In the genomic region with DNA sequence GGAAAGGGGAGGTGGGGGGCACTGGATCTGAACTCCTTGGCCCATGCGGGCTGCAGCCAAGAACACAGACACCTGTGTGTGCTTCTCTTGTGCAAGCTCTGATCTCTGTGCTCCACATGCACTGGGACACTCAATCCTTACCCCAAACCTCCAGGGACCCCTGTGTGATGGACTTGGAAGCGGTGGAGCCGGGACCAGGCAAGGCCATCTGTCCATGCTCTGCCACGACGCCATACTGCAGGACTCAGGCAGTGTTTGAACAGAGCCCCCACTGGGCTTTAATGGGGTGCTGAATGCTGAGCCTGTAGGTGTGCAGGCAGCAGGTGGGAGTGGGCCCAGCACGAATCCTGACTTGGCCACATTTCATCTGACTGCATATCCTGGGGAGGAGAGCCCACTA, we compare ENCODE assay signal across 17 cellular contexts. TPM values are rescaled to one million over a fixed set of nuclear protein-coding genes. Genes with fewer than 3 reads are reported as not detected.
A peak's percentile ranks its signal among the peaks of the same experiment; 100 is the strongest.
DNase-seq lines count a peak whose midpoint lies in the region; ATAC-seq and TF ChIP-seq lines count a peak whose summit lies in the region.
"Had no signal": no experiment of that assay in that cellular context is flagged by ENCODE, and none has a peak within 500 bp of the region (broad histone marks: within the 10 kb centered on the region; RNA-seq: fewer than 3 reads in every experiment).

No MANE protein-coding gene starts in this region.

- H3K27me3 ChIP-seq in Loucy (ENCODE audit: insufficient read depth, low read length, poor library complexity, severe bottlenecking) (no peaks in the 10 kb centered on the region), endodermal cell (ENCODE audit: control insufficient read depth, insufficient read depth, low read length, poor library complexity, severe bottlenecking) (no peaks in the 10 kb centered on the region), osteoblast (ENCODE audit: insufficient read depth, low read length) (no peaks in the 10 kb centered on the region), ovary (no peaks in the 10 kb centered on the region)
- H3K27me3 ChIP-seq: BE2C, Peyer's patch had no signal

- peaks cover 20% of the 10 kb centered on the region for H3K4me1 Mint-ChIP-seq in endodermal cell
- H3K4me1 Mint-ChIP-seq: CD4-positive, CD25-positive, alpha-beta regulatory T cell had no signal

- no peak for TF ChIP-seq CTCF in Loucy (conservative IDR thresholded peaks at IDR 0.05; ENCODE audit: low read length)
- no peak for TF ChIP-seq CTCF in endodermal cell (conservative IDR thresholded peaks at IDR 0.05)
- TF ChIP-seq CTCF in osteoblast (IDR thresholded peaks at IDR 0.05; ENCODE audit: extremely low read depth, low read depth, low read length): no peak
- TF ChIP-seq CTCF in ovary (IDR thresholded peaks at IDR 0.05): no peak

- H4K20me1 ChIP-seq in Loucy (ENCODE audit: insufficient read depth, low read length, poor library complexity, severe bottlenecking): no peaks in the 10 kb centered on the region
- peaks cover 7% of the 10 kb centered on the region for H4K20me1 ChIP-seq in osteoblast (ENCODE audit: insufficient read depth, low read length)

- H3K27ac ChIP-seq in endodermal cell (ENCODE audit: low read depth, low read length) (no peak overlapping the region), osteoblast (ENCODE audit: low read depth, low read length) (no peak overlapping the region), ovary (no peak overlapping the region)
- H3K27ac ChIP-seq: Peyer's patch had no signal

- TF ChIP-seq EP300 in ovary (IDR thresholded peaks at IDR 0.05): no peak

- H2AFZ ChIP-seq in Loucy (ENCODE audit: low read length): no peak overlapping the region
- H2AFZ ChIP-seq in osteoblast (ENCODE audit: low read length): no peak overlapping the region

- TF ChIP-seq POLR2A in ovary (IDR thresholded peaks at IDR 0.05): no peak

- H3K79me2 ChIP-seq in Loucy (ENCODE audit: insufficient read depth, low read length) (no peaks in the 10 kb centered on the region), osteoblast (ENCODE audit: insufficient read depth, low read length) (peaks cover 13% of the 10 kb centered on the region)

- H3K4me3 ChIP-seq in Loucy (ENCODE audit: low read length, poor library complexity, severe bottlenecking): no peak overlapping the region
- H3K4me3 ChIP-seq in endodermal cell (ENCODE audit: low read length): no peak overlapping the region
- H3K4me3 ChIP-seq in osteoblast (ENCODE audit: insufficient read depth, low read length): no peak overlapping the region
- H3K4me3 ChIP-seq in ovary: no peak overlapping the region
- H3K4me3 ChIP-seq: HAP-1, Peyer's patch had no signal

- no peak overlapping the region for H3K27ac Mint-ChIP-seq in endodermal cell
- H3K27ac Mint-ChIP-seq: CD4-positive, CD25-positive, alpha-beta regulatory T cell had no signal

- no peak overlapping the region for H3K4me3 Mint-ChIP-seq in endodermal cell
- H3K4me3 Mint-ChIP-seq: CD4-positive, CD25-positive, alpha-beta regulatory T cell had no signal

- H3K9me2 ChIP-seq in Loucy (replicated peaks; ENCODE audit: low read depth, low read length): no peaks in the 10 kb centered on the region

- 94 to 100% methylated on average over 1 to 6 of the region's 6 CpGs for WGBS in endodermal cell (ENCODE audit: insufficient coverage in 1 of 2, insufficient read length in 1 of 2), 2 experiments
- WGBS in ovary, 3 donors: 86 to 88% (median 87%) methylated on average over 6 of the region's 6 CpGs

- H3K27me3 Mint-ChIP-seq in endodermal cell (ENCODE audit: insufficient read depth): no peaks in the 10 kb centered on the region
- H3K27me3 Mint-ChIP-seq: CD4-positive, CD25-positive, alpha-beta regulatory T cell had no signal

- H3K36me3 ChIP-seq in Loucy (ENCODE audit: insufficient read depth, low read length) (peaks cover 38% of the 10 kb centered on the region; the same call in 1 of the 2 replicates), endodermal cell (ENCODE audit: control insufficient read depth, insufficient read depth, low read length) (peaks cover 36% of the 10 kb centered on the region), osteoblast (ENCODE audit: insufficient read depth, low read length) (peaks cover 47% of the 10 kb centered on the region), ovary (no peaks in the 10 kb centered on the region)

- ATAC-seq in GM21619 (IDR thresholded peaks at IDR 0.05; ENCODE audit: unreplicated experiment): no peak
- ATAC-seq: SK-N-SH treated with all-trans-retinoic acid at 6 μM for 48 hours had no signal

- intact Hi-C loops in ovary (cut with DNase I): no loop called here

- H3K36me3 Mint-ChIP-seq in endodermal cell (ENCODE audit: low read depth): peaks cover 38% of the 10 kb centered on the region

- 0 out of 2 replicates have a peak, but pooled peaks cover 2% of the 10 kb centered on the region for H3F3A ChIP-seq in Loucy (ENCODE audit: low read depth)

- H3K9me3 ChIP-seq in Loucy (ENCODE audit: insufficient read depth, low read depth, low read length) (no peaks in the 10 kb centered on the region), endodermal cell (ENCODE audit: control insufficient read depth, low read length) (no peaks in the 10 kb centered on the region), osteoblast (ENCODE audit: low read depth, low read length) (no peaks in the 10 kb centered on the region), ovary (no peaks in the 10 kb centered on the region)
- H3K9me3 ChIP-seq: BE2C, HAP-1, Peyer's patch had no signal

- peak overlapping the region; percentile 49 for H3K9ac ChIP-seq in Loucy (ENCODE audit: low read depth, low read length, poor library complexity, severe bottlenecking)
- H3K9ac ChIP-seq in endodermal cell (ENCODE audit: extremely low read depth, low read length, poor library complexity, severe bottlenecking): no peak overlapping the region

- H3K4me2 ChIP-seq in Loucy (ENCODE audit: low read depth, low read length, poor library complexity, severe bottlenecking) (peak overlapping the region; percentile 16), osteoblast (ENCODE audit: insufficient read depth, low read length) (no peak overlapping the region)

- peaks cover 16% of the 10 kb centered on the region for H3K4me1 ChIP-seq in Loucy (ENCODE audit: insufficient read depth, low read length, poor library complexity, severe bottlenecking)
- no peaks in the 10 kb centered on the region for H3K4me1 ChIP-seq in endodermal cell (ENCODE audit: control insufficient read depth, insufficient read depth, low read length)
- H3K4me1 ChIP-seq in osteoblast (ENCODE audit: insufficient read depth, low read length): no peaks in the 10 kb centered on the region
- no peaks in the 10 kb centered on the region for H3K4me1 ChIP-seq in ovary (ENCODE audit: insufficient read depth)
- H3K4me1 ChIP-seq: HAP-1, Peyer's patch had no signal

- peak; percentile 8 for DNase-seq in DMS 273 treated with DMSO at 0.1 percent for 48 hours (lab: John Stamatoyannopoulos, UW)
- DNase-seq in endodermal cell: peak; percentile 45
- DNase-seq in osteoblast (ENCODE audit: insufficient read length, low spot score, missing footprints): peak; percentile 35
- no peak for DNase-seq in activated effector memory CD4-positive, alpha-beta T cell treated with anti-CD3 and anti-CD28 coated beads, Interleukin-2, amount 50 U/mL, for 16 hours
- DNase-seq in ovary: no peak
- DNase-seq: BE2C; CD4-positive, CD25-positive, alpha-beta regulatory T cell; DND-41; Karpas-422; NCI-H1694; NCI-H2227 treated with DMSO at 0.1 percent for 48 hours; NCI-H510A treated with DMSO at 0.1 percent for 48 hours; Peyer's patch had no signal

- no peaks in the 10 kb centered on the region for H3K9me3 Mint-ChIP-seq in endodermal cell
- H3K9me3 Mint-ChIP-seq: CD4-positive, CD25-positive, alpha-beta regulatory T cell had no signal

RNA-seq across cellular contexts. Expression of gene PPM1F, which starts 23.4 kb away (rescaled TPM):
- 10 to 100 TPM; 37.6 to 49.2 TPM for total RNA-seq in endodermal cell
- 20.3 TPM for polyA plus RNA-seq in endodermal cell (2013, experiment 1 of 2)
- polyA plus RNA-seq in endodermal cell (2013, experiment 2 of 2): 18.3 TPM
- total RNA-seq in osteoblast: 22.8 and 24.5 TPM in 2 replicates
- 10 to 100 TPM in 6 of 7 donors, 1 to 10 TPM in 1; 9.8 to 33.0 (median 22.7) TPM for total RNA-seq in ovary
- 10 to 100 TPM in 1 of 2 donors, 1 to 10 TPM in 1; 9.9 to 17.8 TPM for polyA plus RNA-seq in ovary

RNA-seq across cellular contexts. Expression of gene TOP3B, which starts 53.3 kb away (rescaled TPM):
- total RNA-seq in endodermal cell (10 to 100 TPM; 68.8 to 71.9 TPM), osteoblast (27.9 and 33.6 TPM in 2 replicates), ovary (10 to 100 TPM; 17.3 to 31.5 (median 25.2) TPM)
- 61.4 TPM for polyA plus RNA-seq in endodermal cell (2013, experiment 1 of 2)
- 49.3 TPM for polyA plus RNA-seq in endodermal cell (2013, experiment 2 of 2)
- polyA plus RNA-seq in ovary: 10 to 100 TPM in 1 of 2 donors, 1 to 10 TPM in 1; 9.1 to 17.4 TPM

Comparison
In these comparisons a context has a peak if more than half of its experiments do, and no peak if none do; other contexts are left out.
1. DNase-seq: peak in DMS 273 treated with DMSO at 0.1 percent for 48 hours (single experiment), endodermal cell (single experiment) and osteoblast (single experiment); none in activated effector memory CD4-positive, alpha-beta T cell treated with anti-CD3 and anti-CD28 coated beads, Interleukin-2, amount 50 U/mL, for 16 hours (single experiment) and ovary (0 of 5).